ENCODE assay signal across 1 cellular context in genomic region chr12:6866920-6867406, GRCh38.
TF ChIP-seq lines count a peak whose summit lies in the region.

No MANE protein-coding gene starts in this region.

TF ChIP-seq in K562, 482 proteins besides CTCF, POLR2A, EP300 and RAD21:
- TF ChIP-seq ZFX (CRISPR knock-in tag; IDR thresholded peaks at IDR 0.05) (peak; percentile 21; the same call in 1 of the 2 replicates), NFIC (IDR thresholded peaks at IDR 0.05) (peak; percentile 48), THAP12 (CRISPR knock-in tag; IDR thresholded peaks at IDR 0.05) (0 out of 2 replicates have a peak, but pooled peaks have one; percentile 7), THAP7 (CRISPR knock-in tag; IDR thresholded peaks at IDR 0.05) (no peak), VEZF1 (CRISPR knock-in tag; IDR thresholded peaks at IDR 0.05) (peak; percentile 87)
